In genomic region chr14:96511667-96512066, GRCh38 we compare ENCODE assay signal across 1 cellular context.
TF ChIP-seq lines count a peak whose summit lies in the region.

No MANE protein-coding gene starts in this region.

TF ChIP-seq in HepG2, 621 proteins besides CTCF, POLR2A, EP300 and RAD21:
- TF ChIP-seq HOXA3 (CRISPR knock-in tag; IDR thresholded peaks at IDR 0.05) (no peak), GPBP1L1 (CRISPR knock-in tag; IDR thresholded peaks at IDR 0.05) (no peak)
TF ChIP-seq in HepG2: peak in this region for 0.
